ENCODE assay signal across 2 cellular contexts in the genomic region with DNA sequence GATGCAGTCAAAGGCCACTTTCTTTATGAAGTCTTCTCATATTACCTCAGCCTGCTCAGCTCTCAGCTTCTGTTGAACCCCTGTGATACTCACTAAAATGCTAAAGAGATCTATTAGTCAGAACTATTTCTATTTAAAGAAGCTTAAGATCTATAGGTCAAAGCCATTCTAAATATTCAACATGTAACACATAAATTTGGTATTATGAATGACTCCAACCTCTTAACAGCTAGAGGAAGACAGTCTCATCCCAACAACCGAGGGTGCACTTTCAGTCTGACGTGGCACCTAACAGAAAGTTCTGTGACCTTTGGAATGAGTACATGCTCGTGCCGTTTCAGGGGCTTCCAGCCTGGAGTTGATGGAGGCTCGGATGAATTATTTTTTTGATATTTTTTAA.
TF ChIP-seq lines count a peak whose summit lies in the region.

No MANE protein-coding gene starts in this region.

TF ChIP-seq in IMR-90, 13 proteins besides CTCF, POLR2A, EP300 and RAD21 (continued from another document):
- TF ChIP-seq USF2 (IDR thresholded peaks at IDR 0.05; ENCODE audit: low read depth, low read length) (no peak), NFE2L2 (IDR thresholded peaks at IDR 0.05; ENCODE audit: low read depth, low read length) (no peak), CHD1 (IDR thresholded peaks at IDR 0.05; ENCODE audit: low read depth, low read length) (no peak), SMC3 (IDR thresholded peaks at IDR 0.05; ENCODE audit: low read depth, low read length) (no peak), FOS (IDR thresholded peaks at IDR 0.05; ENCODE audit: low read depth, low read length) (no peak), MAZ (IDR thresholded peaks at IDR 0.05; ENCODE audit: borderline replicate concordance, low read depth, low read length) (no peak), MAFK (IDR thresholded peaks at IDR 0.05; ENCODE audit: low read depth, low read length) (no peak), RFX5 (IDR thresholded peaks at IDR 0.05; ENCODE audit: low read depth, low read length) (no peak), CEBPB (IDR thresholded peaks at IDR 0.05; ENCODE audit: low read depth, low read length) (no peak)
- TF ChIP-seq, protein P1, sequence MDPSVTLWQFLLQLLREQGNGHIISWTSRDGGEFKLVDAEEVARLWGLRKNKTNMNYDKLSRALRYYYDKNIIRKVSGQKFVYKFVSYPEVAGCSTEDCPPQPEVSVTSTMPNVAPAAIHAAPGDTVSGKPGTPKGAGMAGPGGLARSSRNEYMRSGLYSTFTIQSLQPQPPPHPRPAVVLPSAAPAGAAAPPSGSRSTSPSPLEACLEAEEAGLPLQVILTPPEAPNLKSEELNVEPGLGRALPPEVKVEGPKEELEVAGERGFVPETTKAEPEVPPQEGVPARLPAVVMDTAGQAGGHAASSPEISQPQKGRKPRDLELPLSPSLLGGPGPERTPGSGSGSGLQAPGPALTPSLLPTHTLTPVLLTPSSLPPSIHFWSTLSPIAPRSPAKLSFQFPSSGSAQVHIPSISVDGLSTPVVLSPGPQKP (IDR thresholded peaks at IDR 0.05; ENCODE audit: borderline replicate concordance, low read depth, low read length): no peak

TF ChIP-seq in GM12878, 131 proteins besides CTCF, POLR2A, EP300 and RAD21 (continued from another document):
- TF ChIP-seq CEBPZ (IDR thresholded peaks at IDR 0.05; ENCODE audit: low read depth, low read length): no peak
- peak; percentile 45; the same call in 1 of the 2 replicates for TF ChIP-seq IKZF1 (conservative IDR thresholded peaks at IDR 0.05)
- TF ChIP-seq RFX5 (IDR thresholded peaks at IDR 0.05; ENCODE audit: low read depth, low read length): no peak
- peak in 1 of 2 experiments; percentile 56; a peak in 1 of 4 replicates for TF ChIP-seq BHLHE40 (IDR thresholded peaks at IDR 0.05; ENCODE audit: borderline replicate concordance in 1 of 2, low read depth in 2 of 2, low read length in 1 of 2)
